ENCODE assay signal across 13 cellular contexts in the genomic region with DNA sequence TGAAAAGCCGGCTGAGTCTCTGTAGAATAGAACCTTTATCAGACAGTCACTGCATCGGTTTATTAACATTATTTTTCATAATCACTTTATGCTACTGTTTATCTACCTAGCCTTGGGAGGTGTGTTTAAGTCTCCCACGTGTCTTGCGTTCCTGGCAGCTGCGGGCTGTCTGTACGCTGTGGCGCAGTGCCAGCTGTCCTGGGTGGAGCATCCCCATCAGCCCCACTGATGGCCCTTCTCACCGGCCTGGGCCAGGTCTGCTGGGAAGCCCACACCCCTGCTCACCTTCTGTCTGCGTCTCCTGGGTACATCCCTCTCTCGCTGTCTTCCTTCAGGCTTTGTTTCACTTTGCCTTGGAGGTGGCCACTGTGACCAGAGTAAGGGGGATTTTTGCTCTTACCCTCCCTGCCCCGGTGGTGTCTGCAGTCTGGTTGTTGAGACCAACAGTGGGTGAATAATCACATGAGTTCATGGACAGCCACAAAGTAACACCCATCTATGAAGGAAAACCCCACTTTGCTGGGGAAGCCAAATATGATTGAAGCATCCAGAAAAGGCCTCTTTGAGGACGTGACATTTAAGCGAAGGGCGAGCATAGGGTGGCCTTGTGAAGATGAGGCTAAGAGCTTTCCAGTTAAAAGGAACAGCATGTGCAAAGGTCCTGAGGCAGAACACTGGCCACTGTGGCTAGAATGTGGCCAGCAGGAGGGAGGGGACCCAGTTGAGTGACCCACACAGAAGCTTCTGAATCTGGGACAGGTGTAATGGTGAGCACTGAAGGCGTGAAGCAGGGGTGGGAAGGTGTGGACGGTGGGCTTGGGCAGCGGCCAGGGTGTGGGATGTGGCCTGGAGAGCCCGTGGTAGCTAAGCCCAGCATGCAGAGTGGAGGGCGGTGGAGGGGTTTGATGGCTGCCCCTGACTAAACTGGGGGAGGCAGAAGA. TPM values are rescaled to one million over a fixed set of nuclear protein-coding genes. Genes with fewer than 3 reads are reported as not detected.
DNase-seq lines count a peak whose midpoint lies in the region; ATAC-seq, FAIRE-seq and TF ChIP-seq lines count a peak whose summit lies in the region.
"Had no signal": no experiment of that assay in that cellular context is flagged by ENCODE, and none has a peak within 500 bp of the region (broad histone marks: within the 10 kb centered on the region; RNA-seq: fewer than 3 reads in every experiment).

No MANE protein-coding gene starts in this region.

- no peaks in the 10 kb centered on the region for H3K9me3 Mint-ChIP-seq in activated CD4-positive, alpha-beta T cell treated with anti-CD3 and anti-CD28 coated beads for 36 hours (ENCODE audit: low read depth)
- no peaks in the 10 kb centered on the region for H3K9me3 Mint-ChIP-seq in chondrocyte (ENCODE audit: low read depth)

- H3K36me3 Mint-ChIP-seq in activated CD4-positive, alpha-beta T cell treated with anti-CD3 and anti-CD28 coated beads for 36 hours (ENCODE audit: low read depth), result no peaks in the 10 kb centered on the region
- H3K36me3 Mint-ChIP-seq in chondrocyte (ENCODE audit: low read depth), result peaks cover 5% of the 10 kb centered on the region

- intact Hi-C loops in activated CD4-positive, alpha-beta T cell treated with anti-CD3 and anti-CD28 coated beads for 36 hours (cut with DNase I, micrococcal nuclease), result no loop called here
- intact Hi-C loops in spleen (cut with DNase I; ENCODE audit: low total_unique reads), result no loop called here

- H3K36me3 ChIP-seq in spleen, result no peaks in the 10 kb centered on the region

- H3K27ac ChIP-seq in spleen, result no peak overlapping the region
- H3K27ac ChIP-seq: SK-N-MC had no signal

- TF ChIP-seq POLR2A in spleen (IDR thresholded peaks at IDR 0.05), result no peak

- H3K9me3 ChIP-seq in spleen, result no peaks in the 10 kb centered on the region

- no peak for TF ChIP-seq CTCF in chondrocyte (IDR thresholded peaks at IDR 0.05)
- TF ChIP-seq CTCF in spleen (IDR thresholded peaks at IDR 0.05 in 8 of 11, conservative IDR thresholded peaks at IDR 0.05 in 3 of 11), result no peak

- no peaks in the 10 kb centered on the region for H3K27me3 ChIP-seq in spleen (replicated peaks in 1 of 7)

- no peak for FAIRE-seq in frontal cortex (lab: Jason Lieb, UNC)

- H3K4me1 Mint-ChIP-seq in activated CD4-positive, alpha-beta T cell treated with anti-CD3 and anti-CD28 coated beads for 36 hours, result peaks cover 51% of the 10 kb centered on the region
- peaks cover 74% of the 10 kb centered on the region for H3K4me1 Mint-ChIP-seq in chondrocyte (ENCODE audit: low read depth)

- no peak overlapping the region for H3K4me3 Mint-ChIP-seq in activated CD4-positive, alpha-beta T cell treated with anti-CD3 and anti-CD28 coated beads for 36 hours
- H3K4me3 Mint-ChIP-seq in chondrocyte (ENCODE audit: unreplicated experiment), result no peak overlapping the region

- POLR2A ChIA-PET in activated CD4-positive, alpha-beta T cell treated with anti-CD3 and anti-CD28 coated beads for 36 hours (lab: Charles Lee), result no interaction called here

- H3K27ac Mint-ChIP-seq in activated CD4-positive, alpha-beta T cell treated with anti-CD3 and anti-CD28 coated beads for 36 hours, result peak overlapping the region; percentile 45
- H3K27ac Mint-ChIP-seq in chondrocyte (ENCODE audit: unreplicated experiment), result peak overlapping the region; percentile 85

- no peak for DNase-seq in activated CD4-positive, alpha-beta T cell treated with anti-CD3 and anti-CD28 coated beads for 36 hours
- DNase-seq in activated CD4-positive, alpha-beta T cell treated with anti-CD3 and anti-CD28 coated beads for 1 hour, result no peak
- DNase-seq in NCI-H146 (lab: John Stamatoyannopoulos, UW) (peak; percentile 49), chondrocyte (ENCODE audit: low spot score) (peak; percentile 78), spleen (peak; percentile 70), frontal cortex (ENCODE audit: low spot score in 2 of 2) (no peak), OCI-M2 (lab: John Stamatoyannopoulos, UW; ENCODE audit: unreplicated experiment) (no peak)
- DNase-seq: activated CD4-positive, alpha-beta T cell treated with anti-CD3 and anti-CD28 coated beads, Interleukin-2, amount 50 U/mL, for 1 hour; GDM1; midbrain; retina had no signal

- no peaks in the 10 kb centered on the region for H3K27me3 Mint-ChIP-seq in activated CD4-positive, alpha-beta T cell treated with anti-CD3 and anti-CD28 coated beads for 36 hours
- H3K27me3 Mint-ChIP-seq in chondrocyte (ENCODE audit: low read depth), result no peaks in the 10 kb centered on the region

- WGBS in spleen, 5 donors, result 83 to 91% (median 88%) methylated on average over 19 of the region's 19 CpGs

- no peak overlapping the region for H3K4me3 ChIP-seq in spleen
- H3K4me3 ChIP-seq: SK-N-MC had no signal

- CTCF ChIA-PET in activated CD4-positive, alpha-beta T cell treated with anti-CD3 and anti-CD28 coated beads for 36 hours (lab: Charles Lee), result no interaction called here

- H3K4me1 ChIP-seq in spleen, result peaks cover 0 to 45% (median 26%) of the 10 kb centered on the region in 6 donors

- ATAC-seq in activated CD4-positive, alpha-beta T cell treated with anti-CD3 and anti-CD28 coated beads for 36 hours, result no peak
- ATAC-seq in HG03521 (IDR thresholded peaks at IDR 0.05; ENCODE audit: unreplicated experiment), result no peak

RNA-seq across cellular contexts. Expression of a gene that starts 41.7 kb away (rescaled TPM):
- total RNA-seq in activated CD4-positive, alpha-beta T cell treated with anti-CD3 and anti-CD28 coated beads for 36 hours, result under 1 TPM; 0.30 to 0.32 TPM
- total RNA-seq in chondrocyte (176 to 329 TPM (median 178 TPM) in 3 replicates), spleen (10 to 100 TPM in 2 of 7 donors, 1 to 10 TPM in 5; 4.5 to 11.0 (median 8.2) TPM), frontal cortex (6.9 TPM)
- 10 to 100 TPM; 19.6 to 44.5 (median 24.5) TPM for polyA plus RNA-seq in spleen

Comparison
In these comparisons a context has a peak if more than half of its experiments do, and no peak if none do; other contexts are left out.
1. DNase-seq: peak in NCI-H146 (single experiment), chondrocyte (single experiment) and spleen (single experiment); none in activated CD4-positive, alpha-beta T cell treated with anti-CD3 and anti-CD28 coated beads for 36 hours (single experiment), activated CD4-positive, alpha-beta T cell treated with anti-CD3 and anti-CD28 coated beads for 1 hour (single experiment), frontal cortex (0 of 2) and OCI-M2 (single experiment).
2. RNA of a gene that starts 41.7 kb away (total RNA-seq): 176 to 329 TPM in chondrocyte; 4.5 to 11.0 TPM in spleen, 6.9 TPM in frontal cortex (single experiment) and 0.30 to 0.32 TPM in activated CD4-positive, alpha-beta T cell treated with anti-CD3 and anti-CD28 coated beads for 36 hours; every median in the first group is over 10 times any median in the second.